Comparison of ENCODE assay signal across 35 cellular contexts in genomic region chr6:163289445-163289844, GRCh38.
"Had no signal": no experiment of that assay in that cellular context is flagged by ENCODE, and none has a peak within 500 bp of the region (broad histone marks: within the 10 kb centered on the region; RNA-seq: fewer than 3 reads in every experiment).

No MANE protein-coding gene starts in this region.

- H3K9ac ChIP-seq: KMS-11 had no signal

- H3K27ac ChIP-seq: adrenal gland, body of pancreas, breast epithelium, KMS-11, PC-9, RWPE1, SJCRH30, SK-N-MC had no signal

- H3K4me2 ChIP-seq: KMS-11, PC-9 had no signal

- H3K27ac Mint-ChIP-seq: activated CD4-positive, alpha-beta memory T cell treated with anti-CD3 and anti-CD28 coated beads for 36 hours; activated CD4-positive, alpha-beta T cell treated with anti-CD3 and anti-CD28 coated beads for 36 hours; activated naive CD4-positive, alpha-beta T cell treated with anti-CD3 and anti-CD28 coated beads for 36 hours; activated naive CD4-positive, alpha-beta T cell treated with anti-CD3 and anti-CD28 coated beads, Interleukin-2, amount 50 U/mL, for 72 hours; activated T-helper 1 cell treated with anti-CD3 and anti-CD28 coated beads, Interleukin-12 subunit alpha, Interleukin-12 subunit beta, Interleukin-2, Interleukin-4 antibody, amounts not matched to agents 30 ng/mL and 10 ng/mL and 1 ng/mL, durations not matched to agents 14 hours and 24 hours and 36 hours; T-helper 1 cell treated with Interleukin-12 subunit alpha and Interleukin-12 subunit beta and Interleukin-4 antibody, amounts not matched to agents 30 μg/mL and 1 μg/mL, for 36 hours; T-helper 2 cell treated with Interferon-gamma antibody and Interleukin-4, amounts not matched to agents 5 μg/mL and 100 μg/mL, for 36 hours; WTC11 had no signal

- H3K36me3 ChIP-seq: adrenal gland, breast epithelium, SJCRH30 had no signal

- H3K4me1 Mint-ChIP-seq: activated CD4-positive, alpha-beta T cell treated with anti-CD3 and anti-CD28 coated beads for 36 hours had no signal

- ATAC-seq: activated CD4-positive, alpha-beta T cell treated with anti-CD3 and anti-CD28 coated beads for 36 hours; activated CD4-positive, CD25-positive, alpha-beta regulatory T cell treated with anti-CD3 and anti-CD28 coated beads, Interleukin-2, amount 50 U/mL, for 24 hours; activated naive CD4-positive, alpha-beta T cell treated with anti-CD3 and anti-CD28 coated beads, Interleukin-2, amount 50 U/mL, for 72 hours; activated T-cell treated with anti-CD3 and anti-CD28 coated beads, Interleukin-2, amount 50 U/mL, for 4 hours; body of pancreas; WTC11 had no signal

- H3K27me3 ChIP-seq: adrenal gland, body of pancreas, breast epithelium, SJCRH30 had no signal

- DNase-seq: activated CD4-positive, alpha-beta memory T cell treated with anti-CD3 and anti-CD28 coated beads for 36 hours; activated CD4-positive, alpha-beta T cell treated with anti-CD3 and anti-CD28 coated beads for 36 hours; activated CD4-positive, alpha-beta T cell treated with anti-CD3 and anti-CD28 coated beads, Interleukin-2, amount 50 U/mL, for 1 hour; activated CD8-positive, alpha-beta memory T cell treated with anti-CD3 and anti-CD28 coated beads, Interleukin-2, amount 50 U/mL, for 4 hours; activated gamma-delta T cell treated with Interleukin-2 at 50 U/mL for 16 hours; activated naive CD4-positive, alpha-beta T cell treated with anti-CD3 and anti-CD28 coated beads for 36 hours; activated T-cell treated with anti-CD3 and anti-CD28 coated beads for 4 hours; activated T-cell treated with anti-CD3 and anti-CD28 coated beads, Interleukin-2, amount 50 U/mL, for 4 hours; adrenal gland; body of pancreas; MM.1S; MV-4-11; NCI-H1092; NCI-H146; NCI-H187; NCI-H2029 treated with DMSO at 0.1 percent for 48 hours; NCI-H2107; NCI-H2171; NCI-H510A; NCI-H526; NCI-H748 treated with DMSO at 0.1 percent for 48 hours; NK-92 treated with Interleukin-12 subunit alpha and Interleukin-12 subunit beta, amount 100 ng/mL, for 24 hours; PC-9; SHP77; SJCRH30 had no signal

- H3K4me3 Mint-ChIP-seq: activated CD4-positive, alpha-beta memory T cell treated with anti-CD3 and anti-CD28 coated beads for 36 hours; activated CD4-positive, alpha-beta T cell treated with anti-CD3 and anti-CD28 coated beads for 36 hours; activated naive CD4-positive, alpha-beta T cell treated with anti-CD3 and anti-CD28 coated beads for 36 hours; activated T-cell treated with anti-CD3 and anti-CD28 coated beads, Interleukin-2, amount 50 U/mL, for 4 hours; activated T-helper 1 cell treated with anti-CD3 and anti-CD28 coated beads, Interleukin-12 subunit alpha, Interleukin-12 subunit beta, Interleukin-2, Interleukin-4 antibody, amounts not matched to agents 30 ng/mL and 10 ng/mL and 1 ng/mL, durations not matched to agents 14 hours and 24 hours and 36 hours; T-helper 1 cell treated with Interleukin-12 subunit alpha and Interleukin-12 subunit beta and Interleukin-4 antibody, amounts not matched to agents 30 μg/mL and 1 μg/mL, for 36 hours; T-helper 2 cell treated with Interferon-gamma antibody and Interleukin-4, amounts not matched to agents 5 μg/mL and 100 μg/mL, for 36 hours; WTC11 had no signal

- H3K27me3 Mint-ChIP-seq: activated CD4-positive, alpha-beta T cell treated with anti-CD3 and anti-CD28 coated beads for 36 hours had no signal

- H3K36me3 Mint-ChIP-seq: activated CD4-positive, alpha-beta memory T cell treated with anti-CD3 and anti-CD28 coated beads for 36 hours; activated naive CD4-positive, alpha-beta T cell treated with anti-CD3 and anti-CD28 coated beads, Interleukin-2, amount 50 U/mL, for 72 hours; WTC11 had no signal

- H3K4me3 ChIP-seq: adrenal gland, body of pancreas, breast epithelium, PC-9, SJCRH30, SK-N-MC had no signal

- H3K4me1 ChIP-seq: adrenal gland, body of pancreas, breast epithelium had no signal

- H2AFZ ChIP-seq: PC-9 had no signal

- H3K9me3 Mint-ChIP-seq: activated CD4-positive, alpha-beta memory T cell treated with anti-CD3 and anti-CD28 coated beads for 36 hours; activated naive CD4-positive, alpha-beta T cell treated with anti-CD3 and anti-CD28 coated beads for 36 hours; activated naive CD4-positive, alpha-beta T cell treated with anti-CD3 and anti-CD28 coated beads, Interleukin-2, amount 50 U/mL, for 72 hours; activated T-cell treated with anti-CD3 and anti-CD28 coated beads, Interleukin-2, amount 50 U/mL, for 4 hours; activated T-helper 1 cell treated with anti-CD3 and anti-CD28 coated beads, Interleukin-12 subunit alpha, Interleukin-12 subunit beta, Interleukin-2, Interleukin-4 antibody, amounts not matched to agents 30 ng/mL and 10 ng/mL and 1 ng/mL, durations not matched to agents 14 hours and 24 hours and 36 hours; T-helper 1 cell treated with Interleukin-12 subunit alpha and Interleukin-12 subunit beta and Interleukin-4 antibody, amounts not matched to agents 30 μg/mL and 1 μg/mL, for 36 hours; T-helper 2 cell treated with Interferon-gamma antibody and Interleukin-4, amounts not matched to agents 5 μg/mL and 100 μg/mL, for 36 hours; WTC11 had no signal

- H3K9me3 ChIP-seq: adrenal gland, body of pancreas, breast epithelium, SJCRH30 had no signal
